27 cellular contexts compared by ENCODE assay signal in genomic region chr22:34015642-34016041, GRCh38.
"Had no signal": no experiment of that assay in that cellular context is flagged by ENCODE, and none has a peak within 500 bp of the region (broad histone marks: within the 10 kb centered on the region; RNA-seq: fewer than 3 reads in every experiment).

No MANE protein-coding gene starts in this region.

- DNase-seq: kidney; left colon; left lung; lower lobe of right lung; mammary epithelial cell; mesendoderm; naive B cell; natural killer cell; nephron progenitor cell; occipital lobe; right lobe of liver; stimulated activated CD4-positive, alpha-beta T cell treated with anti-CD3 and anti-CD28 coated beads, Interleukin-1b, Interleukin-23, amount 100 ng/mL, for 48 hours; stimulated activated CD4-positive, alpha-beta T cell treated with anti-CD3 and anti-CD28 coated beads, Interleukin-2, amount 100 ng/mL, for 48 hours; stimulated activated CD4-positive, alpha-beta T cell treated with anti-CD3 and anti-CD28 coated beads, Interleukin-4, amount 100 ng/mL, for 4 hours; stimulated activated CD8-positive, alpha-beta memory T cell treated with anti-CD3 and anti-CD28 coated beads, Interleukin-4, amount 100 ng/mL, for 48 hours; stimulated activated naive CD4-positive, alpha-beta T cell treated with Interleukin-2 at 50 U/mL for 16 hours; stimulated activated naive CD8-positive, alpha-beta T cell treated with anti-CD3 and anti-CD28 coated beads, Interleukin-15, amount 100 ng/mL, for 72 hours; substantia nigra; uterus had no signal

- H2AFZ ChIP-seq: neural progenitor cell, parathyroid adenoma had no signal

- H3K36me3 ChIP-seq: left lung, lower lobe of right lung, neutrophil, right atrium auricular region, right lobe of liver, tibial nerve, uterus had no signal

- H3K4me1 ChIP-seq: left lung, lower lobe of right lung, neural progenitor cell, parathyroid adenoma, right atrium auricular region, right lobe of liver, tibial nerve, uterus had no signal

- H3K27me3 ChIP-seq: left lung, neural progenitor cell, neutrophil, right atrium auricular region, right lobe of liver, tibial nerve, uterus had no signal

- H3K4me3 ChIP-seq: left lung, lower lobe of right lung, neural progenitor cell, right atrium auricular region, right lobe of liver, smooth muscle cell, tibial nerve, uterus had no signal

- H3K9me3 ChIP-seq: neutrophil, uterus had no signal

- FAIRE-seq: islet of Langerhans, kidney had no signal

- H3K9ac ChIP-seq: neural progenitor cell, parathyroid adenoma had no signal

- H3K79me2 ChIP-seq: parathyroid adenoma had no signal

- ATAC-seq: left colon; left lung; lower lobe of right lung; natural killer cell; right lobe of liver; stimulated activated memory B cell treated with anti-CD40 and anti-IgM and Interleukin-4, amounts not matched to agents 10 μg/mL and 1 μg/mL and 100 μg/mL, for 72 hours; stimulated activated naive CD8-positive, alpha-beta T cell treated with anti-CD3 and anti-CD28 coated beads, Interleukin-15, amount 100 ng/mL, for 72 hours had no signal

- H3K4me2 ChIP-seq: neural progenitor cell, smooth muscle cell had no signal

- H3K27ac ChIP-seq: left lung, lower lobe of right lung, neural progenitor cell, neutrophil, parathyroid adenoma, right atrium auricular region, right lobe of liver, tibial nerve, uterus had no signal
